Comparison of ENCODE assay signal across 29 cellular contexts in genomic region chr7:85261341-85261740, GRCh38.
DNase-seq lines count a peak whose midpoint lies in the region; ATAC-seq, FAIRE-seq and TF ChIP-seq lines count a peak whose summit lies in the region.
"Had no signal": no experiment of that assay in that cellular context is flagged by ENCODE, and none has a peak within 500 bp of the region (broad histone marks: within the 10 kb centered on the region; RNA-seq: fewer than 3 reads in every experiment).

No MANE protein-coding gene starts in this region.

- no peak for FAIRE-seq in H1 (lab: Jason Lieb, UNC)
- FAIRE-seq: frontal cortex, keratinocyte, small intestine had no signal

- no peaks in the 10 kb centered on the region for H3K4me1 ChIP-seq in GM23248 (ENCODE audit: insufficient read depth)
- peaks cover 0 to 5% (median 2%) of the 10 kb centered on the region in 4 experiments; a peak in 1 of 7 replicates for H3K4me1 ChIP-seq in H1 (replicated peaks in 1 of 4; ENCODE audit: control insufficient read depth in 3 of 4, insufficient read depth in 4 of 4, low read length in 3 of 4)
- H3K4me1 ChIP-seq in foreskin keratinocyte: peaks cover 8% of the 10 kb centered on the region
- H3K4me1 ChIP-seq: BLaER1, heart right ventricle, upper lobe of left lung had no signal

- H3K14ac ChIP-seq in H1 (ENCODE audit: insufficient read length): no peak overlapping the region

- H4K20me1 ChIP-seq in GM23248 (ENCODE audit: insufficient read depth) (no peaks in the 10 kb centered on the region), H1 (replicated peaks in 1 of 2; ENCODE audit: control insufficient read depth in 1 of 2, insufficient read depth in 2 of 2, low read length in 2 of 2) (no peaks in the 10 kb centered on the region)
- H4K20me1 ChIP-seq: BLaER1 had no signal

- no peaks in the 10 kb centered on the region for H3K23me2 ChIP-seq in H1 (ENCODE audit: low read depth, low read length)

- no peaks in the 10 kb centered on the region for H3K27me3 ChIP-seq in GM23248 (replicated peaks; ENCODE audit: insufficient read depth)
- no peaks in the 10 kb centered on the region for H3K27me3 ChIP-seq in H1 (replicated peaks in 1 of 4; ENCODE audit: control insufficient read depth in 3 of 4, extremely low read depth in 1 of 4, insufficient read depth in 3 of 4, low read length in 3 of 4)
- no peaks in the 10 kb centered on the region for H3K27me3 ChIP-seq in foreskin keratinocyte
- H3K27me3 ChIP-seq: BLaER1, dorsolateral prefrontal cortex, heart right ventricle, upper lobe of left lung had no signal

- H3K4me2 ChIP-seq in GM23248 (ENCODE audit: unreplicated experiment) (no peak overlapping the region), H1 (ENCODE audit: insufficient read depth in 1 of 2, low read depth in 2 of 2, low read length in 2 of 2) (no peak overlapping the region)
- H3K4me2 ChIP-seq: BLaER1, PC-9, SK-N-SH had no signal

- no peak for TF ChIP-seq POLR2A in H1 (IDR thresholded peaks at IDR 0.05; ENCODE audit: control extremely low read depth in 1 of 2, low read depth in 2 of 2, low read length in 2 of 2)

- TF ChIP-seq EP300 in H1 (IDR thresholded peaks at IDR 0.05; ENCODE audit: borderline replicate concordance in 1 of 2, low read depth in 2 of 2, low read length in 2 of 2): no peak

- POLR2A ChIA-PET in H1 (lab: Charles Lee; ENCODE audit: partially characterized antibody): no interaction called here

- H3K4me3 ChIP-seq in GM23248 (no peak overlapping the region), H1 (ENCODE audit: extremely low read depth in 1 of 4, insufficient read depth in 2 of 4, low read depth in 3 of 4, low read length in 4 of 4) (no peak overlapping the region)
- H3K4me3 ChIP-seq: BLaER1, dorsolateral prefrontal cortex, heart right ventricle, PC-9, upper lobe of left lung had no signal

- DNase-seq in GM23248 (peak; percentile 30), NCI-H226 (peak; percentile 39), H1 (ENCODE audit: low read depth in 1 of 2, low spot score in 2 of 2) (no peak), foreskin keratinocyte (peak; percentile 55 to 57), NK-92 (lab: John Stamatoyannopoulos, UW; ENCODE audit: unreplicated experiment) (no peak), NCI-H2029 (lab: John Stamatoyannopoulos, UW) (no peak)
- DNase-seq: activated CD4-positive, alpha-beta T cell treated with anti-CD3 and anti-CD28 coated beads, Interleukin-2, amount 50 U/mL, for 4 hours; activated naive CD4-positive, alpha-beta T cell; activated naive CD8-positive, alpha-beta T cell treated with anti-CD3 and anti-CD28 coated beads, Interleukin-2, amount 50 U/mL, for 24 hours; dorsolateral prefrontal cortex; H7; heart right ventricle; Karpas-422; left ventricle myocardium superior; NCI-H524; NK-92 treated with Interleukin-12 subunit alpha and Interleukin-12 subunit beta, amount 100 ng/mL, for 24 hours; PC-9; SK-N-SH; small intestine; stimulated activated naive B cell treated with anti-CD40 and anti-IgM and Interleukin-4, amounts not matched to agents 10 μg/mL and 1 μg/mL and 100 μg/mL, for 72 hours; substantia nigra; upper lobe of left lung had no signal

- no peaks in the 10 kb centered on the region for H3F3A ChIP-seq in GM23248 (ENCODE audit: insufficient read depth)

- H3K9ac ChIP-seq in GM23248: no peak overlapping the region
- H3K9ac ChIP-seq in H1 (replicated peaks in 1 of 4; ENCODE audit: extremely low read depth in 1 of 4, low read depth in 3 of 4, low read length in 3 of 4): no peak overlapping the region
- H3K9ac ChIP-seq: BLaER1, SK-N-SH had no signal

- no peak overlapping the region for H2AFZ ChIP-seq in GM23248
- peak overlapping the region; percentile 58; the same call in 1 of the 2 replicates for H2AFZ ChIP-seq in H1 (ENCODE audit: low read length)
- H2AFZ ChIP-seq: PC-9 had no signal

- no peak overlapping the region for H2BK120ac ChIP-seq in H1 (replicated peaks; ENCODE audit: low read depth, low read length)

- CTCF ChIA-PET in H1 (lab: Charles Lee; ENCODE audit: partially characterized antibody): no interaction called here

- ATAC-seq in foreskin keratinocyte (peak; percentile 65), GM21619 (IDR thresholded peaks at IDR 0.05; ENCODE audit: unreplicated experiment) (no peak), HG03039 (IDR thresholded peaks at IDR 0.05; ENCODE audit: unreplicated experiment) (no peak)
- ATAC-seq: activated CD4-positive, CD25-positive, alpha-beta regulatory T cell treated with anti-CD3 and anti-CD28 coated beads, Interleukin-2, amount 50 U/mL, for 24 hours; activated naive CD8-positive, alpha-beta T cell treated with anti-CD3 and anti-CD28 coated beads, Interleukin-2, amount 50 U/mL, for 24 hours; heart right ventricle; left ventricle myocardium superior; stimulated activated naive B cell treated with anti-CD40 and anti-IgM and Interleukin-4, amounts not matched to agents 10 μg/mL and 1 μg/mL and 100 μg/mL, for 72 hours had no signal

- H4K5ac ChIP-seq in H1 (ENCODE audit: insufficient read length, low read depth, low read length): no peak overlapping the region

- no peak overlapping the region for H4K91ac ChIP-seq in H1 (replicated peaks; ENCODE audit: insufficient read length, low read length)

- no peak overlapping the region for H2BK20ac ChIP-seq in H1 (ENCODE audit: low read length)

- in situ Hi-C loops in GM23248 (cut with MboI): no loop called here

- TF ChIP-seq CTCF in H1 (IDR thresholded peaks at IDR 0.05; ENCODE audit: control extremely low read depth in 1 of 3, insufficient read depth in 1 of 3, low read depth in 1 of 3, low read length in 3 of 3) (no peak), foreskin keratinocyte (conservative IDR thresholded peaks at IDR 0.05) (no peak)

- no peak overlapping the region for H2BK5ac ChIP-seq in H1 (ENCODE audit: low read depth, low read length)

- H3K79me2 ChIP-seq in GM23248 (ENCODE audit: insufficient read depth): no peaks in the 10 kb centered on the region
- H3K79me2 ChIP-seq in H1 (ENCODE audit: control insufficient read depth in 1 of 2, insufficient read depth in 2 of 2, low read length in 2 of 2): no peaks in the 10 kb centered on the region

- H3K23ac ChIP-seq in H1 (ENCODE audit: insufficient read length): no peak overlapping the region

- 90 to 95% methylated on average over 2 of the region's 2 CpGs for WGBS in GM23248 (ENCODE audit: low coverage in 1 of 2, low lambda C conversion rate in 2 of 2, missing lambda C conversion rate in 2 of 2), 2 experiments
- 93% methylated on average over 2 of the region's 2 CpGs; no CpG with 5 or more reads in 1 of the 2 experiments for WGBS in H1 (ENCODE audit: extremely low coverage in 1 of 2, insufficient coverage in 1 of 2, insufficient read length in 1 of 2, insufficient replicate concordance in 2 of 2, low coverage in 1 of 2, low lambda C conversion rate in 2 of 2, missing lambda C conversion rate in 1 of 2), 2 experiments

- no peak for TF ChIP-seq RAD21 in H1 (IDR thresholded peaks at IDR 0.05 in 1 of 2, conservative IDR thresholded peaks at IDR 0.05 in 1 of 2; ENCODE audit: low read depth in 2 of 2, low read length in 2 of 2)

- no peak overlapping the region for H2BK15ac ChIP-seq in H1 (ENCODE audit: low read length)

- H3K27ac ChIP-seq in GM23248: no peak overlapping the region
- H3K27ac ChIP-seq in H1 (ENCODE audit: low read depth, low read length): no peak overlapping the region
- H3K27ac ChIP-seq in foreskin keratinocyte: no peak overlapping the region
- H3K27ac ChIP-seq: BLaER1, dorsolateral prefrontal cortex, heart right ventricle, HL-60, PC-9, upper lobe of left lung had no signal

- H3K4ac ChIP-seq in H1 (replicated peaks; ENCODE audit: insufficient read length, low read depth, low read length): no peak overlapping the region

- H3K36me3 ChIP-seq in GM23248 (ENCODE audit: low read depth) (no peaks in the 10 kb centered on the region), H1 (ENCODE audit: control insufficient read depth in 2 of 4, insufficient read depth in 4 of 4, low read length in 3 of 4) (no peaks in the 10 kb centered on the region)
- H3K36me3 ChIP-seq: BLaER1, heart right ventricle, upper lobe of left lung had no signal

- H3K9me2 ChIP-seq in GM23248 (ENCODE audit: insufficient read depth): peaks cover 3% of the 10 kb centered on the region; the same call in 1 of the 2 replicates
- H3K9me2 ChIP-seq: SK-N-SH had no signal

- H4K8ac ChIP-seq in H1 (ENCODE audit: extremely low read depth, insufficient read depth, low read length): no peak overlapping the region

- no peak overlapping the region for H3K18ac ChIP-seq in H1 (ENCODE audit: extremely low read depth, low read length)

- no peaks in the 10 kb centered on the region for H3K79me1 ChIP-seq in H1 (ENCODE audit: low read depth, low read length)

- H3K9me3 ChIP-seq in GM23248 (ENCODE audit: low read depth) (no peaks in the 10 kb centered on the region), H1 (ENCODE audit: insufficient read depth in 2 of 2, low read depth in 1 of 2, low read length in 1 of 2) (no peaks in the 10 kb centered on the region)
- H3K9me3 ChIP-seq: BLaER1, heart right ventricle, SK-N-SH, upper lobe of left lung had no signal

- no peak overlapping the region; the same call in 1 of the 2 replicates for H2BK12ac ChIP-seq in H1 (ENCODE audit: low read depth, low read length)

- no peak overlapping the region for H2AK5ac ChIP-seq in H1 (ENCODE audit: low read depth, low read length)

- H3K56ac ChIP-seq in H1 (replicated peaks; ENCODE audit: insufficient read length, low read depth, low read length): no peak overlapping the region

TF ChIP-seq in H1, 55 proteins besides CTCF, POLR2A, EP300 and RAD21:
- TF ChIP-seq KDM1A (IDR thresholded peaks at IDR 0.05; ENCODE audit: borderline replicate concordance, low read length) (no peak), SUZ12 (IDR thresholded peaks at IDR 0.05; ENCODE audit: low read length) (no peak), GTF2F1 (IDR thresholded peaks at IDR 0.05; ENCODE audit: borderline replicate concordance, low read depth, low read length) (no peak), BCL11A (IDR thresholded peaks at IDR 0.05; ENCODE audit: low read depth in 2 of 2, low read length in 2 of 2) (no peak), ATF3 (IDR thresholded peaks at IDR 0.05; ENCODE audit: insufficient read depth, low read depth, low read length) (no peak)

Comparison
In these comparisons a context has a peak if more than half of its experiments do, and no peak if none do; other contexts are left out.
1. DNase-seq: peak in GM23248 (single experiment), NCI-H226 (single experiment) and foreskin keratinocyte (2 of 2); none in H1 (0 of 2), NK-92 (single experiment) and NCI-H2029 (single experiment).